ENCODE assay signal across 18 cellular contexts in genomic region chr1:45353685-45354084, GRCh38. TPM values are rescaled to one million over a fixed set of nuclear protein-coding genes. Genes with fewer than 3 reads are reported as not detected.
"Had no signal": no experiment of that assay in that cellular context is flagged by ENCODE, and none has a peak within 500 bp of the region (broad histone marks: within the 10 kb centered on the region; RNA-seq: fewer than 3 reads in every experiment).

No MANE protein-coding gene starts in this region.

- DNase-seq: activated CD4-positive, alpha-beta T cell treated with anti-CD3 and anti-CD28 coated beads for 1 hour; activated CD4-positive, alpha-beta T cell treated with anti-CD3 and anti-CD28 coated beads, Interleukin-2, amount 50 U/mL, for 4 hours; activated gamma-delta T cell; activated naive CD4-positive, alpha-beta T cell treated with anti-CD3 and anti-CD28 coated beads, Interleukin-2, amount 10 ng/mL, durations not matched to agents 7 days and 5 days; activated naive CD8-positive, alpha-beta T cell treated with anti-CD3 and anti-CD28 coated beads, Interleukin-2, amount 10 ng/mL, durations not matched to agents 7 days and 5 days; activated T-cell treated with anti-CD3 and anti-CD28 coated beads, Interleukin-2, amount 50 U/mL, for 24 hours; brain microvascular endothelial cell; heart right ventricle; naive thymus-derived CD8-positive, alpha-beta T cell; pancreas; right cardiac atrium; spleen; stimulated activated naive CD8-positive, alpha-beta T cell treated with anti-CD3 and anti-CD28 coated beads, Interleukin-15, Interleukin-2, amounts not matched to agents 100 U/mL and 50 U/mL, for 24 hours; T-helper 1 cell; testis; transverse colon had no signal

- ATAC-seq: heart right ventricle; naive thymus-derived CD8-positive, alpha-beta T cell; pancreas; right cardiac atrium; stimulated activated naive CD8-positive, alpha-beta T cell treated with anti-CD3 and anti-CD28 coated beads, Interleukin-15, Interleukin-2, amounts not matched to agents 100 U/mL and 50 U/mL, for 24 hours; WTC11 had no signal

RNA-seq across cellular contexts. Expression of gene HPDL, which starts 27.0 kb away (rescaled TPM):
- total RNA-seq: cardiac septum had no signal
